In genomic region chr10:127408733-127409132, GRCh38 we compare ENCODE assay signal across 20 cellular contexts.
DNase-seq lines count a peak whose midpoint lies in the region; ATAC-seq and TF ChIP-seq lines count a peak whose summit lies in the region.
"Had no signal": no experiment of that assay in that cellular context is flagged by ENCODE, and none has a peak within 500 bp of the region (broad histone marks: within the 10 kb centered on the region; RNA-seq: fewer than 3 reads in every experiment).

No MANE protein-coding gene starts in this region.

- no peak overlapping the region for H3K56ac ChIP-seq in IMR-90 (ENCODE audit: extremely low read depth, insufficient read depth, low read length)

- H3K14ac ChIP-seq in IMR-90 (replicated peaks; ENCODE audit: low read depth, low read length): no peak overlapping the region

- TF ChIP-seq RAD21 in IMR-90 (IDR thresholded peaks at IDR 0.05; ENCODE audit: low read length): no peak

- no CpG with 5 or more reads among the region's 9 CpGs for WGBS in IMR-90 (ENCODE audit: extremely low coverage in 2 of 2, insufficient read length in 1 of 2), 2 experiments

- no peak overlapping the region for H2BK120ac ChIP-seq in IMR-90 (ENCODE audit: low read depth, low read length)

- DNase-seq in AG10803 (ENCODE audit: low read depth) (peak; percentile 74), IMR-90 (peak; percentile 15), fibroblast of gingiva (ENCODE audit: low read depth) (peak; percentile 90), mesothelial cell of epicardium (ENCODE audit: low spot score in 2 of 2, unreplicated experiment in 2 of 2) (no peak), activated gamma-delta T cell (lab: John Stamatoyannopoulos, UW) (no peak), GOT3 (lab: John Stamatoyannopoulos, UW) (no peak)
- DNase-seq: CD4-positive, alpha-beta T cell; HFFc6; NCI-H1105; NCI-H1694 treated with DMSO at 0.1 percent for 48 hours; NCI-H446 treated with DMSO at 0.1 percent for 48 hours; NCI-H748 treated with DMSO at 0.1 percent for 48 hours; OCI-M1; SIG-M5 had no signal

- H3K4me1 Mint-ChIP-seq in mesothelial cell of epicardium: peaks cover 36% of the 10 kb centered on the region
- H3K4me1 Mint-ChIP-seq: B cell, GM23338 had no signal

- H2AFZ ChIP-seq in IMR-90 (replicated peaks; ENCODE audit: low read length, poor library complexity): no peak overlapping the region
- H2AFZ ChIP-seq: GM23338 had no signal

- H3K9ac ChIP-seq in IMR-90 (ENCODE audit: low read depth, low read length): no peak overlapping the region
- H3K9ac ChIP-seq: KMS-11 had no signal

- H3K36me3 ChIP-seq in IMR-90 (ENCODE audit: control insufficient read depth, insufficient read depth, low read length): peaks cover 20% of the 10 kb centered on the region; the same call in 1 of the 2 replicates

- no peak overlapping the region for H2AK9ac ChIP-seq in IMR-90 (replicated peaks; ENCODE audit: low read depth, low read length, poor library complexity)

- H3K27ac Mint-ChIP-seq in mesothelial cell of epicardium: peak overlapping the region; percentile 64
- H3K27ac Mint-ChIP-seq: B cell; CD4-positive, alpha-beta T cell; GM23338; HFFc6 had no signal

- no peak overlapping the region for H4K91ac ChIP-seq in IMR-90 (ENCODE audit: insufficient read depth, low read depth, low read length)

- no peak overlapping the region for H3K27ac ChIP-seq in IMR-90 (ENCODE audit: insufficient read depth, low read length)
- H3K27ac ChIP-seq: KMS-11 had no signal

- H3K4me3 ChIP-seq in AG10803 (ENCODE audit: low read length) (no peak overlapping the region), IMR-90 (ENCODE audit: insufficient read depth, low read depth, low read length) (no peak overlapping the region)
- H3K4me3 ChIP-seq: GM12878, GM23338 had no signal

- no peaks in the 10 kb centered on the region for H3K27me3 Mint-ChIP-seq in mesothelial cell of epicardium (ENCODE audit: low read depth)
- H3K27me3 Mint-ChIP-seq: B cell; CD4-positive, alpha-beta T cell had no signal

- POLR2A ChIA-PET in IMR-90 (lab: Charles Lee; ENCODE audit: unreplicated experiment): no interaction called here

- H2AK5ac ChIP-seq in IMR-90 (ENCODE audit: low read depth, low read length): no peak overlapping the region

- H3K4ac ChIP-seq in IMR-90 (ENCODE audit: low read depth, low read length): no peak overlapping the region

- CTCF ChIA-PET in IMR-90 (lab: Yijun Ruan, JAX): no interaction called here

- H4K5ac ChIP-seq in IMR-90 (ENCODE audit: low read depth, low read length): no peak overlapping the region

- H3K9me3 ChIP-seq in IMR-90 (ENCODE audit: control insufficient read depth, insufficient read depth, low read length): no peaks in the 10 kb centered on the region

- no peak overlapping the region for H2BK5ac ChIP-seq in IMR-90 (ENCODE audit: low read depth, low read length, poor library complexity, severe bottlenecking)

- TF ChIP-seq POLR2A in IMR-90 (IDR thresholded peaks at IDR 0.05; ENCODE audit: low read depth, low read length): no peak

- TF ChIP-seq CTCF in AG10803 (conservative IDR thresholded peaks at IDR 0.05; ENCODE audit: low read length): no peak
- no peak for TF ChIP-seq CTCF in IMR-90 (conservative IDR thresholded peaks at IDR 0.05; ENCODE audit: low read depth, low read length)
- TF ChIP-seq CTCF in mesothelial cell of epicardium (IDR thresholded peaks at IDR 0.05; ENCODE audit: unreplicated experiment): no peak

- H2BK20ac ChIP-seq in IMR-90 (ENCODE audit: low read depth, low read length): no peak overlapping the region

- H3K79me1 ChIP-seq in IMR-90 (ENCODE audit: low read depth in 1 of 2, low read length in 2 of 2): peaks cover 0 to 4% of the 10 kb centered on the region in 2 experiments; a peak in 1 of 4 replicates

- H3K36me3 Mint-ChIP-seq in mesothelial cell of epicardium: peaks cover 25% of the 10 kb centered on the region

- dilution Hi-C loops in IMR-90 (cut with HindIII; ENCODE audit: low sequenced_read_pairs, unreplicated experiment): no loop called here

- no peak overlapping the region for H2BK15ac ChIP-seq in IMR-90 (ENCODE audit: low read depth, low read length)

- H3K18ac ChIP-seq in IMR-90 (ENCODE audit: low read depth, low read length): no peak overlapping the region

- no peak overlapping the region for H3K4me2 ChIP-seq in IMR-90 (ENCODE audit: low read depth, low read length)
- H3K4me2 ChIP-seq: GM23338, KMS-11 had no signal

- H3K4me3 Mint-ChIP-seq in mesothelial cell of epicardium: no peak overlapping the region
- H3K4me3 Mint-ChIP-seq: B cell; CD4-positive, alpha-beta T cell; GM23338; HFFc6 had no signal

- H3K4me1 ChIP-seq in IMR-90 (ENCODE audit: control insufficient read depth, insufficient read depth, low read length): peaks cover 14% of the 10 kb centered on the region

- in situ Hi-C loops in IMR-90 (cut with MboI; ENCODE audit: low sequenced_read_pairs): no loop called here

- no peaks in the 10 kb centered on the region for H3K9me3 Mint-ChIP-seq in mesothelial cell of epicardium
- H3K9me3 Mint-ChIP-seq: CD4-positive, alpha-beta T cell; GM23338; HFFc6 had no signal

- H4K20me1 ChIP-seq in IMR-90 (ENCODE audit: insufficient read depth, low read length): no peaks in the 10 kb centered on the region

- BruUV-seq in IMR-90 (replicated peaks; lab: Mats Ljungman, UMichigan): no TSS peak

- H3K23ac ChIP-seq in IMR-90 (ENCODE audit: low read depth, low read length): no peak overlapping the region

- H3K27me3 ChIP-seq in IMR-90 (ENCODE audit: control insufficient read depth, insufficient read depth, low read length): no peaks in the 10 kb centered on the region

- intact Hi-C loops in IMR-90 (cut with micrococcal nuclease): loop anchor here (10.0 kb wide), 1 partner anchor 504 kb away; the partner anchor contains the start of gene DOCK1

- ATAC-seq in IMR-90 (ENCODE audit: low read depth) (no peak), HG02763 (IDR thresholded peaks at IDR 0.05; ENCODE audit: unreplicated experiment) (no peak), GM19395 (IDR thresholded peaks at IDR 0.05; ENCODE audit: unreplicated experiment) (no peak)
- ATAC-seq: GM12878, GM23338 had no signal

- no peak overlapping the region for H4K8ac ChIP-seq in IMR-90 (ENCODE audit: low read depth in 2 of 2, low read length in 2 of 2)

- peaks cover 21% of the 10 kb centered on the region for H3K9me1 ChIP-seq in IMR-90 (ENCODE audit: insufficient read depth, low read length)

TF ChIP-seq in IMR-90, 13 proteins besides CTCF, POLR2A, EP300 and RAD21:
- TF ChIP-seq CHD1 (IDR thresholded peaks at IDR 0.05; ENCODE audit: low read depth, low read length) (no peak), RCOR1 (IDR thresholded peaks at IDR 0.05; ENCODE audit: insufficient replicate concordance, low read length) (no peak), BHLHE40 (IDR thresholded peaks at IDR 0.05; ENCODE audit: low read depth, low read length) (no peak), RFX5 (IDR thresholded peaks at IDR 0.05; ENCODE audit: low read depth, low read length) (no peak), NFE2L2 (IDR thresholded peaks at IDR 0.05; ENCODE audit: low read depth, low read length) (no peak), CEBPB (IDR thresholded peaks at IDR 0.05; ENCODE audit: low read depth, low read length) (no peak), MAZ (IDR thresholded peaks at IDR 0.05; ENCODE audit: borderline replicate concordance, low read depth, low read length) (no peak), MAFK (IDR thresholded peaks at IDR 0.05; ENCODE audit: low read depth, low read length) (no peak), USF2 (IDR thresholded peaks at IDR 0.05; ENCODE audit: low read depth, low read length) (no peak), MXI1 (IDR thresholded peaks at IDR 0.05; ENCODE audit: borderline replicate concordance, low read depth, low read length) (no peak), SMC3 (IDR thresholded peaks at IDR 0.05; ENCODE audit: low read depth, low read length) (no peak), FOS (IDR thresholded peaks at IDR 0.05; ENCODE audit: low read depth, low read length) (no peak)
- TF ChIP-seq, protein P1, sequence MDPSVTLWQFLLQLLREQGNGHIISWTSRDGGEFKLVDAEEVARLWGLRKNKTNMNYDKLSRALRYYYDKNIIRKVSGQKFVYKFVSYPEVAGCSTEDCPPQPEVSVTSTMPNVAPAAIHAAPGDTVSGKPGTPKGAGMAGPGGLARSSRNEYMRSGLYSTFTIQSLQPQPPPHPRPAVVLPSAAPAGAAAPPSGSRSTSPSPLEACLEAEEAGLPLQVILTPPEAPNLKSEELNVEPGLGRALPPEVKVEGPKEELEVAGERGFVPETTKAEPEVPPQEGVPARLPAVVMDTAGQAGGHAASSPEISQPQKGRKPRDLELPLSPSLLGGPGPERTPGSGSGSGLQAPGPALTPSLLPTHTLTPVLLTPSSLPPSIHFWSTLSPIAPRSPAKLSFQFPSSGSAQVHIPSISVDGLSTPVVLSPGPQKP (IDR thresholded peaks at IDR 0.05; ENCODE audit: borderline replicate concordance, low read depth, low read length): no peak

Comparison
In these comparisons a context has a peak if more than half of its experiments do, and no peak if none do; other contexts are left out.
1. DNase-seq: peak in AG10803 (single experiment), IMR-90 (single experiment) and fibroblast of gingiva (single experiment); none in mesothelial cell of epicardium (0 of 2), activated gamma-delta T cell (single experiment) and GOT3 (single experiment).